ENCODE assay signal across 23 cellular contexts in the genomic region with DNA sequence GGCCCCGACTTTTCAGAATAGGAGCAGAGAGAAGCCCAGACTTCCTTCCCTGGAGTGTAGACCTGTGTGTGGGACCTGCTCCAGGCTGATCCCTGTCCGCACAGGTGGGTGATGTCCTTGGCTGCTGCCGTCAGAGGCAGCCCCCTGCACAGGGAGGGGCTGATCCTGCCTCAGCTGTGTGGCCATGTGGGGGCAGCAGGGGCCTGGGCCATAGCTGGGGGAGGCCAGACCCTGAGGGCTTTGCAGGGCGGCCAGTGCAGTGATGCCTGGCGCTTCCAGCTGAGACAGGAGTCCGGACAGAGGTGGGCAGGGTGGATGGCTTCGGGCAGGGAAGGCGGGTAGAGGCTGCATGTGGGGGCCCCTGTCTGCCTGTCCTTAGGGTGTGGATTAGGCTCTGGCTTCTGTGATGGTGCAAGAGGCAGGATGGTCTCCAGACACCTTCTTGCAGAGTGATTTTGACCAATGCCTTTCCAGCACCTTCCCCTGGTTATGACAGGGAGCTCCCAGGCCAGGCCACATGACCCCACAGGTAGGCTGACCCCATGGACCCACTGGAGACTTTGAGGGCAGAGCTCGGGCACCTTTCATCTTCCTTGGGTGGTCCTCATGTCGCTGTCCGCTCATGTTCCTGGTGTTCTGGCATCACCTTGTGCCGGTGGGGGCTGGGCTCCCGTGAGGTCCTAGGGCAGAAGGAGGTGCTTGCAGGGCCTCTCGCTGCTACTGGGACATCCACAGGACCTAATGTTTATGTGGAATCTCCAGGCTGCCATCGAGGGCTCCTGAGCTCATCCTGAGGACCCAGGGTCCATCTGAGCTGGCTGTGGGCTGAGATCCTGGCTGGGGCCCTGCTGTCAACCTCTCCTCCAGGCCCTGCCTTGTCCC.
DNase-seq lines count a peak whose midpoint lies in the region; ATAC-seq, FAIRE-seq and TF ChIP-seq lines count a peak whose summit lies in the region.
"Had no signal": no experiment of that assay in that cellular context is flagged by ENCODE, and none has a peak within 500 bp of the region (broad histone marks: within the 10 kb centered on the region; RNA-seq: fewer than 3 reads in every experiment).

No MANE protein-coding gene starts in this region.

- H3K4me2 ChIP-seq in HepG2 (ENCODE audit: low read depth, low read length), result no peak overlapping the region

- no peaks in the 10 kb centered on the region for H3K79me2 ChIP-seq in HepG2 (ENCODE audit: insufficient read depth, low read length)

- intact Hi-C loops in activated CD4-positive, alpha-beta T cell treated with anti-CD3 and anti-CD28 coated beads, Interleukin-2, amount 10 ng/mL, durations not matched to agents 24 days and 14 days (cut with micrococcal nuclease), result no loop called here
- intact Hi-C loops in HepG2 (cut with micrococcal nuclease; ENCODE audit: unreplicated experiment), result no loop called here
- intact Hi-C loops in upper lobe of right lung (cut with DNase I), result no loop called here

- POLR2A ChIA-PET in HepG2 (lab: Yijun Ruan, JAX), result no interaction called here

- peak; percentile 51 for DNase-seq in activated CD4-positive, alpha-beta T cell treated with anti-CD3 and anti-CD28 coated beads, Interleukin-2, amount 10 ng/mL, durations not matched to agents 24 days and 14 days
- no peak for DNase-seq in activated CD4-positive, alpha-beta T cell treated with anti-CD3 and anti-CD28 coated beads for 1 hour
- DNase-seq in NB4 (ENCODE audit: low read depth) (peak; percentile 14), HepG2 (ENCODE audit: low spot score) (no peak), upper lobe of right lung (peak; percentile 51), NCI-H748 treated with DMSO at 0.1 percent for 48 hours (lab: John Stamatoyannopoulos, UW) (no peak)
- DNase-seq in activated T-cell treated with anti-CD3 and anti-CD28 coated beads, Interleukin-2, amount 50 U/mL, for 48 hours, result no peak
- DNase-seq: AML-193, DMS53, EL, GF-D8, NCI-H1694, NCI-H2081, NCI-H2171, NCI-H345, NCI-H524 treated with DMSO at 0.1 percent for 48 hours, SHP77 had no signal

- no peak for TF ChIP-seq EP300 in HepG2 (IDR thresholded peaks at IDR 0.05; ENCODE audit: low read depth in 2 of 2, low read length in 2 of 2)
- TF ChIP-seq EP300 in HepG2 (CRISPR knock-in tag; IDR thresholded peaks at IDR 0.05; ENCODE audit: borderline replicate concordance), result no peak

- 58% methylated on average over 8 of the region's 15 CpGs for WGBS in HepG2 (ENCODE audit: low lambda C conversion rate)

- H4K20me1 ChIP-seq in HepG2 (ENCODE audit: insufficient read depth, low read length), result no peaks in the 10 kb centered on the region

- CTCF ChIA-PET in HepG2 (lab: Yijun Ruan, JAX; ENCODE audit: low intra/inter-chr PET ratio, low total read pairs), result no interaction called here

- no peak for TF ChIP-seq RAD21 in HepG2 (CRISPR knock-in tag; IDR thresholded peaks at IDR 0.05)

- no peak overlapping the region for H2AFZ ChIP-seq in HepG2 (ENCODE audit: low read length)

- in situ Hi-C loops in HepG2 (cut with HindIII; ENCODE audit: extremely low pct_ligation_motif_present, low pct_unique_long_range_greater_than_20kb), result no loop called here

- no peak for TF ChIP-seq POLR2A in NB4 (IDR thresholded peaks at IDR 0.05; ENCODE audit: extremely low read depth, insufficient read length)
- TF ChIP-seq POLR2A in HepG2 (IDR thresholded peaks at IDR 0.05; ENCODE audit: insufficient read depth in 1 of 2, low read depth in 2 of 2, low read length in 2 of 2), result no peak

- H3K4me3 ChIP-seq in NB4 (ENCODE audit: low read depth, low read length) (no peak overlapping the region), HepG2 (replicated peaks in 1 of 3; ENCODE audit: insufficient read depth in 1 of 3, low read depth in 2 of 3, low read length in 3 of 3) (no peak overlapping the region), upper lobe of right lung (no peak overlapping the region)
- H3K4me3 ChIP-seq: HAP-1 had no signal

- H3K36me3 ChIP-seq in HepG2 (replicated peaks in 1 of 2; ENCODE audit: control insufficient read depth in 1 of 2, insufficient read depth in 2 of 2, low read length in 2 of 2) (no peaks in the 10 kb centered on the region), upper lobe of right lung (no peaks in the 10 kb centered on the region)
- H3K36me3 ChIP-seq: HAP-1 had no signal

- no peak for FAIRE-seq in HepG2 (lab: Jason Lieb, UNC)
- FAIRE-seq: D721Med, HTR-8/SVneo had no signal

- H3K9ac ChIP-seq in HepG2 (ENCODE audit: insufficient read depth, low read depth, low read length), result no peak overlapping the region

- H3K9me3 ChIP-seq in HepG2 (ENCODE audit: low read length) (no peaks in the 10 kb centered on the region), upper lobe of right lung (no peaks in the 10 kb centered on the region)
- H3K9me3 ChIP-seq: HAP-1 had no signal

- no peaks in the 10 kb centered on the region for H3K9me3 Mint-ChIP-seq in activated CD4-positive, alpha-beta T cell treated with anti-CD3 and anti-CD28 coated beads, Interleukin-2, amount 10 ng/mL, durations not matched to agents 24 days and 14 days
- H3K9me3 Mint-ChIP-seq: IgD-negative memory B cell had no signal

- no peaks in the 10 kb centered on the region for H3K36me3 Mint-ChIP-seq in activated CD4-positive, alpha-beta T cell treated with anti-CD3 and anti-CD28 coated beads, Interleukin-2, amount 10 ng/mL, durations not matched to agents 24 days and 14 days (ENCODE audit: low read depth)
- H3K36me3 Mint-ChIP-seq: IgD-negative memory B cell had no signal

- H3K4me3 Mint-ChIP-seq in activated CD4-positive, alpha-beta T cell treated with anti-CD3 and anti-CD28 coated beads, Interleukin-2, amount 10 ng/mL, durations not matched to agents 24 days and 14 days, result no peak overlapping the region
- H3K4me3 Mint-ChIP-seq: IgD-negative memory B cell had no signal

- peaks cover 3 to 5% of the 10 kb centered on the region in 2 experiments; a peak in 2 of 5 replicates for H3K27me3 ChIP-seq in HepG2 (ENCODE audit: control insufficient read depth in 1 of 2, insufficient read depth in 2 of 2, low read length in 2 of 2)
- H3K27me3 ChIP-seq in upper lobe of right lung, result no peaks in the 10 kb centered on the region

- no peak for TF ChIP-seq CTCF in NB4 (IDR thresholded peaks at IDR 0.05; ENCODE audit: low read depth, low read length)
- TF ChIP-seq CTCF in HepG2 (CRISPR knock-in tag; IDR thresholded peaks at IDR 0.05), result 0 out of 2 replicates have a peak, but pooled peaks have one; percentile 5
- TF ChIP-seq CTCF in upper lobe of right lung (IDR thresholded peaks at IDR 0.05), result no peak

- H3K27ac ChIP-seq in HepG2 (ENCODE audit: extremely low read length, insufficient read depth, low read length) (no peak overlapping the region), upper lobe of right lung (no peak overlapping the region)
- H3K27ac ChIP-seq: C4-2B had no signal

- H3K27ac Mint-ChIP-seq in activated CD4-positive, alpha-beta T cell treated with anti-CD3 and anti-CD28 coated beads, Interleukin-2, amount 10 ng/mL, durations not matched to agents 24 days and 14 days, result no peak overlapping the region
- H3K27ac Mint-ChIP-seq: IgD-negative memory B cell had no signal

- no TSS peak for BruUV-seq in HepG2 (replicated peaks; lab: Mats Ljungman, UMichigan)

- ATAC-seq in HepG2, result no peak
- no peak for ATAC-seq in upper lobe of right lung
- no peak for ATAC-seq in GM18907 (IDR thresholded peaks at IDR 0.05; ENCODE audit: unreplicated experiment)

- H3K27me3 Mint-ChIP-seq in activated CD4-positive, alpha-beta T cell treated with anti-CD3 and anti-CD28 coated beads, Interleukin-2, amount 10 ng/mL, durations not matched to agents 24 days and 14 days, result no peaks in the 10 kb centered on the region
- H3K27me3 Mint-ChIP-seq: IgD-negative memory B cell had no signal

- H3K4me1 Mint-ChIP-seq in activated CD4-positive, alpha-beta T cell treated with anti-CD3 and anti-CD28 coated beads, Interleukin-2, amount 10 ng/mL, durations not matched to agents 24 days and 14 days, result no peaks in the 10 kb centered on the region

- H3K4me1 ChIP-seq in HepG2 (ENCODE audit: insufficient read depth, low read length), result no peaks in the 10 kb centered on the region
- H3K4me1 ChIP-seq in upper lobe of right lung, result no peaks in the 10 kb centered on the region
- H3K4me1 ChIP-seq: HAP-1 had no signal

TF ChIP-seq in HepG2, 621 proteins besides CTCF, POLR2A, EP300 and RAD21:
- TF ChIP-seq ZNF121 (CRISPR knock-in tag; IDR thresholded peaks at IDR 0.05), result no peak
- TF ChIP-seq, protein P1, sequence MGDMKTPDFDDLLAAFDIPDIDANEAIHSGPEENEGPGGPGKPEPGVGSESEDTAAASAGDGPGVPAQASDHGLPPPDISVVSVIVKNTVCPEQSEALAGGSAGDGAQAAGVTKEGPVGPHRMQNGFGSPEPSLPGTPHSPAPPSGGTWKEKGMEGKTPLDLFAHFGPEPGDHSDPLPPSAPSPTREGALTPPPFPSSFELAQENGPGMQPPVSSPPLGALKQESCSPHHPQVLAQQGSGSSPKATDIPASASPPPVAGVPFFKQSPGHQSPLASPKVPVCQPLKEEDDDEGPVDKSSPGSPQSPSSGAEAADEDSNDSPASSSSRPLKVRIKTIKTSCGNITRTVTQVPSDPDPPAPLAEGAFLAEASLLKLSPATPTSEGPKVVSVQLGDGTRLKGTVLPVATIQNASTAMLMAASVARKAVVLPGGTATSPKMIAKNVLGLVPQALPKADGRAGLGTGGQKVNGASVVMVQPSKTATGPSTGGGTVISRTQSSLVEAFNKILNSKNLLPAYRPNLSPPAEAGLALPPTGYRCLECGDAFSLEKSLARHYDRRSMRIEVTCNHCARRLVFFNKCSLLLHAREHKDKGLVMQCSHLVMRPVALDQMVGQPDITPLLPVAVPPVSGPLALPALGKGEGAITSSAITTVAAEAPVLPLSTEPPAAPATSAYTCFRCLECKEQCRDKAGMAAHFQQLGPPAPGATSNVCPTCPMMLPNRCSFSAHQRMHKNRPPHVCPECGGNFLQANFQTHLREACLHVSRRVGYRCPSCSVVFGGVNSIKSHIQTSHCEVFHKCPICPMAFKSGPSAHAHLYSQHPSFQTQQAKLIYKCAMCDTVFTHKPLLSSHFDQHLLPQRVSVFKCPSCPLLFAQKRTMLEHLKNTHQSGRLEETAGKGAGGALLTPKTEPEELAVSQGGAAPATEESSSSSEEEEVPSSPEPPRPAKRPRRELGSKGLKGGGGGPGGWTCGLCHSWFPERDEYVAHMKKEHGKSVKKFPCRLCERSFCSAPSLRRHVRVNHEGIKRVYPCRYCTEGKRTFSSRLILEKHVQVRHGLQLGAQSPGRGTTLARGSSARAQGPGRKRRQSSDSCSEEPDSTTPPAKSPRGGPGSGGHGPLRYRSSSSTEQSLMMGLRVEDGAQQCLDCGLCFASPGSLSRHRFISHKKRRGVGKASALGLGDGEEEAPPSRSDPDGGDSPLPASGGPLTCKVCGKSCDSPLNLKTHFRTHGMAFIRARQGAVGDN (CRISPR knock-in tag; IDR thresholded peaks at IDR 0.05), result 0 out of 2 replicates have a peak, but pooled peaks have one; percentile 5

Comparison
In these comparisons a context has a peak if more than half of its experiments do, and no peak if none do; other contexts are left out.
1. DNase-seq: peak in activated CD4-positive, alpha-beta T cell treated with anti-CD3 and anti-CD28 coated beads, Interleukin-2, amount 10 ng/mL, durations not matched to agents 24 days and 14 days (single experiment), NB4 (single experiment) and upper lobe of right lung (single experiment); none in activated CD4-positive, alpha-beta T cell treated with anti-CD3 and anti-CD28 coated beads for 1 hour (single experiment), HepG2 (single experiment), NCI-H748 treated with DMSO at 0.1 percent for 48 hours (single experiment) and activated T-cell treated with anti-CD3 and anti-CD28 coated beads, Interleukin-2, amount 50 U/mL, for 48 hours (0 of 2).